31 cellular contexts compared by ENCODE assay signal in the genomic region with DNA sequence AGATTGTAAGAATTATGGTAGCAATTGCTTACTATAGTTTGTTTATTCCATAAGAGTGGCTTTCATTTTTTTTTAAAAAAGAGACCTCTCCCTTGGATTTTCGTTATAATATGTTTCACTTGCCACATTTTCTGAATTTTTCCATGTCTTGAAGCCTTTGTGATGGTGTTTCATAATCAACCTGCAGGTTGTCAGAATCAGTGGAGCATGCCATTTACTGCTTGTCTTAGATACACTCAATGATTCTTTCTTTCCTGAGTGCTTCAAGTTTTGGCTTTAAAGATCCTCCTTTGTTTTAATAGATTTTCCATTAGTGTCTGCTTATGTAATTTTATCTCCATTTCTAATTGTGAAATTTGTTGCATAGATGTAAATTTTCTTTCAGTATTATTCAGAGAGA. TPM values are rescaled to one million over a fixed set of nuclear protein-coding genes. Genes with fewer than 3 reads are reported as not detected.
DNase-seq lines count a peak whose midpoint lies in the region; ATAC-seq and TF ChIP-seq lines count a peak whose summit lies in the region.
"Had no signal": no experiment of that assay in that cellular context is flagged by ENCODE, and none has a peak within 500 bp of the region (broad histone marks: within the 10 kb centered on the region; RNA-seq: fewer than 3 reads in every experiment).

No MANE protein-coding gene starts in this region.

- peak overlapping the region in 7 of 11 experiments; percentile 16 to 43 (median 26); a peak in 7 of 22 replicates for H3K4me2 ChIP-seq in BLaER1 treated with 17β-estradiol and CSF1 and Interleukin-3, amounts not matched to agents 10 nM and 100 nM

- peaks cover 11 to 36% (median 27%) of the 10 kb centered on the region in 10 experiments for H3K4me1 ChIP-seq in BLaER1 treated with 17β-estradiol and CSF1 and Interleukin-3, amounts not matched to agents 10 nM and 100 nM
- no peaks in the 10 kb centered on the region for H3K4me1 ChIP-seq in right lobe of liver
- H3K4me1 ChIP-seq: HAP-1, left ventricle myocardium inferior had no signal

- H3K9me3 Mint-ChIP-seq in activated B cell treated with CpG ODN at 0.5 μM for 24 hours, result no peaks in the 10 kb centered on the region
- H3K9me3 Mint-ChIP-seq in osteocyte (ENCODE audit: unreplicated experiment), result peaks cover 5% of the 10 kb centered on the region
- H3K9me3 Mint-ChIP-seq: activated naive CD8-positive, alpha-beta T cell treated with anti-CD3 and anti-CD28 coated beads, Interleukin-2, amount 50 U/mL, for 24 hours; activated T-cell treated with anti-CD3 and anti-CD28 coated beads, Interleukin-2, amount 50 U/mL, for 24 hours; central memory CD8-positive, alpha-beta T cell had no signal

- H3K36me3 ChIP-seq in BLaER1 treated with 17β-estradiol and CSF1 and Interleukin-3, amounts not matched to agents 10 nM and 100 nM, result peaks cover 0 to 18% (median 13%) of the 10 kb centered on the region in 11 experiments; a peak in 13 of 22 replicates
- H3K36me3 ChIP-seq in right lobe of liver, result no peaks in the 10 kb centered on the region
- H3K36me3 ChIP-seq: HAP-1, left ventricle myocardium inferior, MG63, SJSA1, stomach, tibial nerve had no signal

- H3K27ac ChIP-seq in BLaER1 treated with 17β-estradiol and CSF1 and Interleukin-3, amounts not matched to agents 10 nM and 100 nM, result no peak overlapping the region
- H3K27ac ChIP-seq in right lobe of liver, result no peak overlapping the region
- H3K27ac ChIP-seq: left ventricle myocardium inferior, SJSA1, stomach, tibial nerve had no signal

- H3K27me3 Mint-ChIP-seq in activated B cell treated with CpG ODN at 0.5 μM for 24 hours (no peaks in the 10 kb centered on the region), osteocyte (ENCODE audit: unreplicated experiment) (no peaks in the 10 kb centered on the region)
- H3K27me3 Mint-ChIP-seq: activated naive CD8-positive, alpha-beta T cell treated with anti-CD3 and anti-CD28 coated beads, Interleukin-2, amount 50 U/mL, for 24 hours; activated T-cell treated with anti-CD3 and anti-CD28 coated beads, Interleukin-2, amount 50 U/mL, for 24 hours; central memory CD8-positive, alpha-beta T cell had no signal

- DNase-seq in activated B cell treated with CpG ODN at 0.5 μM for 24 hours (no peak), osteocyte (ENCODE audit: extremely low spot score, unreplicated experiment) (no peak), right lobe of liver (no peak)
- DNase-seq in activated CD4-positive, alpha-beta T cell treated with anti-CD3 and anti-CD28 coated beads for 1 hour, result no peak
- DNase-seq in stimulated activated CD4-positive, alpha-beta T cell treated with anti-CD3 and anti-CD28 coated beads, Interleukin-4, amount 100 ng/mL, for 4 hours, result no peak
- DNase-seq: activated CD4-positive, CD25-positive, alpha-beta regulatory T cell; activated naive CD8-positive, alpha-beta T cell treated with anti-CD3 and anti-CD28 coated beads, Interleukin-2, amount 50 U/mL, for 24 hours; activated T-cell treated with anti-CD3 and anti-CD28 coated beads, Interleukin-2, amount 50 U/mL, for 24 hours; DMS153; erythroblast; KG1; left ventricle myocardium inferior; MG63; NCI-H1417 treated with DMSO at 0.1 percent for 48 hours; NCI-H2081 treated with DMSO at 0.1 percent for 48 hours; NCI-H345; posterior cingulate gyrus; stimulated activated CD4-positive, alpha-beta T cell treated with anti-CD3 and anti-CD28 coated beads, Interleukin-12 subunit alpha, Interleukin-12 subunit beta, amount 100 ng/mL, for 4 hours; stimulated activated CD4-positive, alpha-beta T cell treated with anti-CD3 and anti-CD28 coated beads, Interleukin-2, amount 100 ng/mL, for 48 hours; stomach; T-helper 1 cell had no signal

- ATAC-seq in activated B cell treated with CpG ODN at 0.5 μM for 24 hours (ENCODE audit: low read depth) (no peak), right lobe of liver (no peak), GM18870 (IDR thresholded peaks at IDR 0.05; ENCODE audit: unreplicated experiment) (no peak)
- ATAC-seq: activated naive CD8-positive, alpha-beta T cell treated with anti-CD3 and anti-CD28 coated beads, Interleukin-2, amount 50 U/mL, for 24 hours; sciatic nerve had no signal

- TF ChIP-seq CTCF in activated B cell treated with CpG ODN at 0.5 μM for 24 hours (IDR thresholded peaks at IDR 0.05) (no peak), osteocyte (IDR thresholded peaks at IDR 0.05) (no peak), right lobe of liver (IDR thresholded peaks at IDR 0.05) (no peak)

- 33% methylated on average over 1 of the region's 1 CpG for WGBS in right lobe of liver (ENCODE audit: insufficient coverage, low coverage, low lambda C conversion rate, missing lambda C conversion rate)

- H3K4me3 Mint-ChIP-seq in activated B cell treated with CpG ODN at 0.5 μM for 24 hours (peak overlapping the region; percentile 50), osteocyte (ENCODE audit: unreplicated experiment) (no peak overlapping the region)
- H3K4me3 Mint-ChIP-seq: activated naive CD8-positive, alpha-beta T cell treated with anti-CD3 and anti-CD28 coated beads, Interleukin-2, amount 50 U/mL, for 24 hours; activated T-cell treated with anti-CD3 and anti-CD28 coated beads, Interleukin-2, amount 50 U/mL, for 24 hours; central memory CD8-positive, alpha-beta T cell had no signal

- H4K20me1 ChIP-seq in BLaER1 treated with 17β-estradiol and CSF1 and Interleukin-3, amounts not matched to agents 10 nM and 100 nM, result peaks cover 0 to 71% (median 36%) of the 10 kb centered on the region in 11 experiments; a peak in 12 of 22 replicates

- TF ChIP-seq POLR2A in right lobe of liver (IDR thresholded peaks at IDR 0.05), result no peak

- intact Hi-C loops in activated B cell treated with CpG ODN at 0.5 μM for 24 hours (cut with micrococcal nuclease), result loop anchor here (1.0 kb wide), 1 partner anchor 36 kb away; no protein-coding TSS in a partner anchor
- intact Hi-C loops in right lobe of liver (cut with DNase I), result no loop called here

- H3K27ac Mint-ChIP-seq in activated B cell treated with CpG ODN at 0.5 μM for 24 hours (peak overlapping the region; percentile 57), osteocyte (ENCODE audit: unreplicated experiment) (peak overlapping the region; percentile 14)
- H3K27ac Mint-ChIP-seq: activated T-cell treated with anti-CD3 and anti-CD28 coated beads, Interleukin-2, amount 50 U/mL, for 24 hours had no signal

- TF ChIP-seq EP300 in Ishikawa (IDR thresholded peaks at IDR 0.05; ENCODE audit: borderline replicate concordance), result no peak

- H3K27me3 ChIP-seq in BLaER1 treated with 17β-estradiol and CSF1 and Interleukin-3, amounts not matched to agents 10 nM and 100 nM, result no peaks in the 10 kb centered on the region
- no peaks in the 10 kb centered on the region for H3K27me3 ChIP-seq in right lobe of liver
- H3K27me3 ChIP-seq: MG63, SJSA1, stomach, tibial nerve had no signal

- POLR2A ChIA-PET in activated B cell treated with CpG ODN at 0.5 μM for 24 hours (lab: Charles Lee), result no interaction called here

- H3K4me1 Mint-ChIP-seq in activated B cell treated with CpG ODN at 0.5 μM for 24 hours (peaks cover 59% of the 10 kb centered on the region), osteocyte (ENCODE audit: unreplicated experiment) (peaks cover 70% of the 10 kb centered on the region)

- no peak overlapping the region for H3K9ac ChIP-seq in BLaER1 treated with 17β-estradiol and CSF1 and Interleukin-3, amounts not matched to agents 10 nM and 100 nM

- H3K4me3 ChIP-seq in BLaER1 treated with 17β-estradiol and CSF1 and Interleukin-3, amounts not matched to agents 10 nM and 100 nM, result no peak overlapping the region
- no peak overlapping the region for H3K4me3 ChIP-seq in right lobe of liver
- H3K4me3 ChIP-seq: HAP-1, left ventricle myocardium inferior, MG63, SJSA1, stomach, tibial nerve had no signal

- H3K36me3 Mint-ChIP-seq in activated B cell treated with CpG ODN at 0.5 μM for 24 hours (ENCODE audit: low read depth), result no peaks in the 10 kb centered on the region
- no peaks in the 10 kb centered on the region for H3K36me3 Mint-ChIP-seq in osteocyte (ENCODE audit: unreplicated experiment)

- CTCF ChIA-PET in activated B cell treated with CpG ODN at 0.5 μM for 24 hours (lab: Charles Lee), result no interaction called here

- no peaks in the 10 kb centered on the region for H3K9me3 ChIP-seq in BLaER1 treated with 17β-estradiol and CSF1 and Interleukin-3, amounts not matched to agents 10 nM and 100 nM (replicated peaks in 1 of 11)
- no peaks in the 10 kb centered on the region for H3K9me3 ChIP-seq in right lobe of liver
- H3K9me3 ChIP-seq: HAP-1, left ventricle myocardium inferior, MG63, SJSA1, stomach, tibial nerve had no signal

- TF ChIP-seq RAD21 in Ishikawa (IDR thresholded peaks at IDR 0.05; ENCODE audit: low read depth), result no peak

TF ChIP-seq in Ishikawa, 13 proteins besides CTCF, POLR2A, EP300 and RAD21:
- TF ChIP-seq CEBPB (IDR thresholded peaks at IDR 0.05), result peak; percentile 28; the same call in 1 of the 2 replicates
- TF ChIP-seq, protein P1, sequence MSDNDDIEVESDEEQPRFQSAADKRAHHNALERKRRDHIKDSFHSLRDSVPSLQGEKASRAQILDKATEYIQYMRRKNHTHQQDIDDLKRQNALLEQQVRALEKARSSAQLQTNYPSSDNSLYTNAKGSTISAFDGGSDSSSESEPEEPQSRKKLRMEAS (IDR thresholded peaks at IDR 0.05), result no peak
TF ChIP-seq in Ishikawa: peak in this region for 1.

RNA-seq across cellular contexts. Expression of a gene that starts 31.2 kb away (rescaled TPM):
- 10.1 and 12.0 TPM in 2 replicates for total RNA-seq in activated B cell treated with CpG ODN at 0.5 μM for 24 hours
- 5.5 and 7.2 TPM in 2 replicates for total RNA-seq in osteocyte
- total RNA-seq in right lobe of liver, result under 1 TPM in 2 of 6 experiments, not detected in 4; 0.04 to 0.11 TPM
- total RNA-seq: mesenteric fat pad, RPMI7951 had no signal
